Comparison of ENCODE assay signal across 20 cellular contexts in the genomic region with DNA sequence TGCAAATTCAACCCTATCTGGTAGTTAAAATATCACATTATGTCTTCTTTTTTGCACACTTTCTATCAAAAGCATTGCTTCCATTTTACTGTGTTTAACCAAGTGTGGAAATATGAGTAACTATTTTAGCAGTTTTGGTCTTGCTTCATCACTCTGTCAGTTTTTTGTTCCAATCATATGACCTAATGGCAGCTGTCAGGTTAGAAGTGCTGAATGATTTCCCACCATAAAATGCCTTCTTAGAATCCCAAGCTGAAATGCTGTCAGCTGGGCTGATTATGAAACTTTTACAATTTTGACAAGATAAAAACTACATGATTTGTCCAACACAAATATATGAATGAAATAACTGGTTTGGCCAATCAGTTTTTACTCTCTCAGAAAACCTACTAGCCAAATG.
DNase-seq lines count a peak whose midpoint lies in the region; ATAC-seq and TF ChIP-seq lines count a peak whose summit lies in the region.
"Had no signal": no experiment of that assay in that cellular context is flagged by ENCODE, and none has a peak within 500 bp of the region (broad histone marks: within the 10 kb centered on the region; RNA-seq: fewer than 3 reads in every experiment).

No MANE protein-coding gene starts in this region.

- H3K9ac ChIP-seq in BLaER1 = no peak overlapping the region
- H3K9ac ChIP-seq: GM23248 had no signal

- in situ Hi-C loops in brain microvascular endothelial cell (cut with HindIII; ENCODE audit: low pct_ligation_motif_present, low sequenced_read_pairs) = no loop called here

- peak; percentile 22 for DNase-seq in MV-4-11 (lab: John Stamatoyannopoulos, UW)
- peak; percentile 0 for DNase-seq in brain microvascular endothelial cell
- DNase-seq in iris pigment epithelial cell (ENCODE audit: low read depth) = peak; percentile 6
- DNase-seq in stimulated activated naive CD4-positive, alpha-beta T cell treated with Interleukin-2 at 50 U/mL for 16 hours (lab: John Stamatoyannopoulos, UW) = no peak
- no peak for DNase-seq in activated effector memory CD4-positive, alpha-beta T cell treated with anti-CD3 and anti-CD28 coated beads, Interleukin-2, amount 50 U/mL, for 16 hours
- DNase-seq in prostate gland (ENCODE audit: low spot score) = no peak
- DNase-seq: Calu3; CD8-positive, alpha-beta T cell; GF-D8; GM23248; KBM-7; NCI-H1092 treated with DMSO at 0.1 percent for 48 hours; NCI-H146; NCI-H2029 treated with DMSO at 0.1 percent for 48 hours; NCI-H2171; NCI-H510A; NCI-H748 treated with DMSO at 0.1 percent for 48 hours; Right ventricle myocardium superior had no signal

- H3K9me3 ChIP-seq in BLaER1 (peaks cover 11% of the 10 kb centered on the region), prostate gland (peaks cover 2% of the 10 kb centered on the region)

- ATAC-seq in SK-N-SH treated with all-trans-retinoic acid at 6 μM for 48 hours = no peak
- ATAC-seq: CD8-positive, alpha-beta T cell had no signal

- H3K4me1 ChIP-seq in BLaER1 = peaks cover 33% of the 10 kb centered on the region
- no peaks in the 10 kb centered on the region for H3K4me1 ChIP-seq in prostate gland (replicated peaks)

- TF ChIP-seq CTCF in brain microvascular endothelial cell (IDR thresholded peaks at IDR 0.05; ENCODE audit: low read depth, low read length, missing control alignments) (no peak), prostate gland (IDR thresholded peaks at IDR 0.05) (no peak)

- H3K4me2 ChIP-seq in BLaER1 = peak overlapping the region; percentile 20

- intact Hi-C loops in prostate gland (cut with DNase I) = no loop called here

- H4K20me1 ChIP-seq in BLaER1 = no peaks in the 10 kb centered on the region

- no peak overlapping the region for H3K4me3 ChIP-seq in BLaER1
- H3K4me3 ChIP-seq in brain microvascular endothelial cell (ENCODE audit: low read depth, low read length) = no peak overlapping the region
- H3K4me3 ChIP-seq in prostate gland = no peak overlapping the region
- H3K4me3 ChIP-seq: GM23248 had no signal

- H3K27ac ChIP-seq in BLaER1 = no peak overlapping the region
- no peak overlapping the region for H3K27ac ChIP-seq in brain microvascular endothelial cell
- no peak overlapping the region for H3K27ac ChIP-seq in prostate gland
- H3K27ac ChIP-seq: GM23248 had no signal

- H3K27me3 ChIP-seq in BLaER1 (no peaks in the 10 kb centered on the region), brain microvascular endothelial cell (replicated peaks) (no peaks in the 10 kb centered on the region), prostate gland (replicated peaks; ENCODE audit: insufficient read depth) (no peaks in the 10 kb centered on the region)

- H3K36me3 ChIP-seq in BLaER1 (no peaks in the 10 kb centered on the region), brain microvascular endothelial cell (replicated peaks) (no peaks in the 10 kb centered on the region), prostate gland (no peaks in the 10 kb centered on the region)

- TF ChIP-seq POLR2A in prostate gland (IDR thresholded peaks at IDR 0.05) = no peak

TF ChIP-seq in SK-N-SH treated with all-trans-retinoic acid at 6 μM for 48 hours, 23 proteins besides CTCF, POLR2A, EP300 and RAD21:
- TF ChIP-seq CREB5 (CRISPR knock-in tag; IDR thresholded peaks at IDR 0.05; ENCODE audit: low read depth) (no peak), TCF4 (CRISPR knock-in tag; IDR thresholded peaks at IDR 0.05; ENCODE audit: borderline replicate concordance) (no peak), CSRNP3 (CRISPR knock-in tag; IDR thresholded peaks at IDR 0.05) (no peak), ZNF8 (CRISPR knock-in tag; IDR thresholded peaks at IDR 0.05) (no peak), OSR1 (CRISPR knock-in tag; IDR thresholded peaks at IDR 0.05) (no peak), RARB (CRISPR knock-in tag; IDR thresholded peaks at IDR 0.05) (no peak), BACH2 (CRISPR knock-in tag; IDR thresholded peaks at IDR 0.05; ENCODE audit: borderline replicate concordance) (no peak), ARNTL (CRISPR knock-in tag; IDR thresholded peaks at IDR 0.05; ENCODE audit: borderline replicate concordance, low read depth) (no peak), ESRRG (CRISPR knock-in tag; IDR thresholded peaks at IDR 0.05) (no peak), ZC3H10 (CRISPR knock-in tag; IDR thresholded peaks at IDR 0.05) (no peak), CSDC2 (CRISPR knock-in tag; IDR thresholded peaks at IDR 0.05) (no peak), ZFP3 (CRISPR knock-in tag; IDR thresholded peaks at IDR 0.05) (no peak), TOX (CRISPR knock-in tag; IDR thresholded peaks at IDR 0.05; ENCODE audit: borderline replicate concordance) (no peak), ZNF565 (CRISPR knock-in tag; conservative IDR thresholded peaks at IDR 0.05; ENCODE audit: low read depth) (no peak), ISL1 (CRISPR knock-in tag; IDR thresholded peaks at IDR 0.05) (no peak), ZFP30 (CRISPR knock-in tag; IDR thresholded peaks at IDR 0.05) (no peak), PPARA (CRISPR knock-in tag; IDR thresholded peaks at IDR 0.05; ENCODE audit: borderline replicate concordance) (no peak), SNAI2 (CRISPR knock-in tag; IDR thresholded peaks at IDR 0.05) (no peak), GLIS3 (CRISPR knock-in tag; IDR thresholded peaks at IDR 0.05) (no peak)
- TF ChIP-seq, protein P1, sequence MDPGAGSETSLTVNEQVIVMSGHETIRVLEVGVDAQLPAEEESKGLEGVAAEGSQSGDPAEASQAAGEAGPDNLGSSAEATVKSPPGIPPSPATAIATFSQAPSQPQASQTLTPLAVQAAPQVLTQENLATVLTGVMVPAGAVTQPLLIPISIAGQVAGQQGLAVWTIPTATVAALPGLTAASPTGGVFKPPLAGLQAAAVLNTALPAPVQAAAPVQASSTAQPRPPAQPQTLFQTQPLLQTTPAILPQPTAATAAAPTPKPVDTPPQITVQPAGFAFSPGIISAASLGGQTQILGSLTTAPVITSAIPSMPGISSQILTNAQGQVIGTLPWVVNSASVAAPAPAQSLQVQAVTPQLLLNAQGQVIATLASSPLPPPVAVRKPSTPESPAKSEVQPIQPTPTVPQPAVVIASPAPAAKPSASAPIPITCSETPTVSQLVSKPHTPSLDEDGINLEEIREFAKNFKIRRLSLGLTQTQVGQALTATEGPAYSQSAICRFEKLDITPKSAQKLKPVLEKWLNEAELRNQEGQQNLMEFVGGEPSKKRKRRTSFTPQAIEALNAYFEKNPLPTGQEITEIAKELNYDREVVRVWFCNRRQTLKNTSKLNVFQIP (CRISPR knock-in tag; IDR thresholded peaks at IDR 0.05; ENCODE audit: borderline replicate concordance, low read depth) = no peak

Comparison
In these comparisons a context has a peak if more than half of its experiments do, and no peak if none do; other contexts are left out.
1. DNase-seq: peak in MV-4-11 (single experiment), brain microvascular endothelial cell (single experiment) and iris pigment epithelial cell (single experiment); none in stimulated activated naive CD4-positive, alpha-beta T cell treated with Interleukin-2 at 50 U/mL for 16 hours (single experiment), activated effector memory CD4-positive, alpha-beta T cell treated with anti-CD3 and anti-CD28 coated beads, Interleukin-2, amount 50 U/mL, for 16 hours (single experiment) and prostate gland (single experiment).